ENCODE assay signal across 10 cellular contexts in genomic region chr2:170524828-170525565, GRCh38.
DNase-seq lines count a peak whose midpoint lies in the region; ATAC-seq and TF ChIP-seq lines count a peak whose summit lies in the region.
"Had no signal": no experiment of that assay in that cellular context is flagged by ENCODE, and none has a peak within 500 bp of the region (broad histone marks: within the 10 kb centered on the region; RNA-seq: fewer than 3 reads in every experiment).

No MANE protein-coding gene starts in this region.

- BruUV-seq in Panc1 (replicated peaks; lab: Mats Ljungman, UMichigan): no TSS peak

- peak; percentile 72 for ATAC-seq in GM18511 (IDR thresholded peaks at IDR 0.05; ENCODE audit: unreplicated experiment)
- 0 out of 2 replicates have a peak, but pooled peaks have one; percentile 34 for ATAC-seq in Panc1
- no peak for ATAC-seq in stimulated activated memory B cell treated with anti-CD40 and anti-IgM and Interleukin-4, amounts not matched to agents 10 μg/mL and 1 μg/mL and 100 μg/mL, for 72 hours

- no peaks in the 10 kb centered on the region for H3K36me3 Mint-ChIP-seq in nephron progenitor cell (ENCODE audit: low read depth)
- H3K36me3 Mint-ChIP-seq in stimulated activated memory B cell treated with anti-CD40 and anti-IgM and Interleukin-4, amounts not matched to agents 10 μg/mL and 1 μg/mL and 100 μg/mL, for 72 hours: no peaks in the 10 kb centered on the region

- H3K27ac ChIP-seq in HEK293 (ENCODE audit: extremely low read depth, low read depth, low read length) (no peak overlapping the region), Panc1 (ENCODE audit: low read length) (no peak overlapping the region)

- H3K4me3 ChIP-seq in HEK293 (ENCODE audit: low read depth, low read length) (no peak overlapping the region), Panc1 (ENCODE audit: low read depth in 2 of 2, low read length in 2 of 2) (no peak overlapping the region), H7 (ENCODE audit: insufficient read depth, low read depth, low read length) (no peak overlapping the region)

- peaks cover 30% of the 10 kb centered on the region for H3K4me1 Mint-ChIP-seq in nephron progenitor cell
- no peaks in the 10 kb centered on the region for H3K4me1 Mint-ChIP-seq in stimulated activated memory B cell treated with anti-CD40 and anti-IgM and Interleukin-4, amounts not matched to agents 10 μg/mL and 1 μg/mL and 100 μg/mL, for 72 hours

- no peak overlapping the region for H3K4me3 Mint-ChIP-seq in nephron progenitor cell
- no peak overlapping the region for H3K4me3 Mint-ChIP-seq in stimulated activated memory B cell treated with anti-CD40 and anti-IgM and Interleukin-4, amounts not matched to agents 10 μg/mL and 1 μg/mL and 100 μg/mL, for 72 hours

- peaks cover 5% of the 10 kb centered on the region; the same call in 1 of the 2 replicates for H3K27me3 ChIP-seq in Panc1 (ENCODE audit: control insufficient read depth, insufficient read depth, low read length)
- H3K27me3 ChIP-seq in H7 (ENCODE audit: control insufficient read depth, insufficient read depth, low read length): no peaks in the 10 kb centered on the region

- DNase-seq in Panc1 (ENCODE audit: low read depth, low spot score): no peak
- no peak for DNase-seq in nephron progenitor cell
- DNase-seq in H7: no peak
- DNase-seq in NCI-H2081 treated with DMSO at 0.1 percent for 48 hours (lab: John Stamatoyannopoulos, UW): no peak
- no peak for DNase-seq in head of caudate nucleus
- DNase-seq: DND-41, retina had no signal

- peak overlapping the region; percentile 20 for H3K27ac Mint-ChIP-seq in nephron progenitor cell
- H3K27ac Mint-ChIP-seq in stimulated activated memory B cell treated with anti-CD40 and anti-IgM and Interleukin-4, amounts not matched to agents 10 μg/mL and 1 μg/mL and 100 μg/mL, for 72 hours: no peak overlapping the region

- H3K4me1 ChIP-seq in HEK293 (ENCODE audit: control insufficient read depth, insufficient read depth, low read length) (peaks cover 3% of the 10 kb centered on the region; the same call in 1 of the 2 replicates), Panc1 (ENCODE audit: control insufficient read depth, insufficient read depth, low read length) (peaks cover 2% of the 10 kb centered on the region)

- intact Hi-C loops in Panc1 (cut with micrococcal nuclease; ENCODE audit: unreplicated experiment): no loop called here
- intact Hi-C loops in head of caudate nucleus (cut with DNase I): no loop called here

- H3K27me3 Mint-ChIP-seq in nephron progenitor cell (ENCODE audit: low read depth, poor library complexity): peaks cover 4% of the 10 kb centered on the region
- no peaks in the 10 kb centered on the region for H3K27me3 Mint-ChIP-seq in stimulated activated memory B cell treated with anti-CD40 and anti-IgM and Interleukin-4, amounts not matched to agents 10 μg/mL and 1 μg/mL and 100 μg/mL, for 72 hours

- no peaks in the 10 kb centered on the region for H3K9me3 Mint-ChIP-seq in nephron progenitor cell
- H3K9me3 Mint-ChIP-seq in stimulated activated memory B cell treated with anti-CD40 and anti-IgM and Interleukin-4, amounts not matched to agents 10 μg/mL and 1 μg/mL and 100 μg/mL, for 72 hours: no peaks in the 10 kb centered on the region

- POLR2A ChIA-PET in HEK293 (lab: Yijun Ruan, JAX): interaction anchor here (0.6 kb wide), 1 partner anchor 182 kb away, joined by 7 read pairs; no protein-coding TSS in a partner anchor
- POLR2A ChIA-PET in Panc1 (lab: Charles Lee): interaction anchor here (0.5 kb wide), 1 partner anchor 108 kb away, joined by 5 read pairs; no protein-coding TSS in a partner anchor

- TF ChIP-seq CTCF in HEK293 (tag by site-specific recombination; IDR thresholded peaks at IDR 0.05) (no peak), Panc1 (IDR thresholded peaks at IDR 0.05) (no peak), nephron progenitor cell (IDR thresholded peaks at IDR 0.05) (no peak)

- H3K36me3 ChIP-seq in HEK293 (ENCODE audit: control insufficient read depth in 2 of 2, insufficient read depth in 1 of 2, low read length in 2 of 2) (no peaks in the 10 kb centered on the region), Panc1 (ENCODE audit: control insufficient read depth, insufficient read depth, low read length) (no peaks in the 10 kb centered on the region), H7 (replicated peaks; ENCODE audit: control insufficient read depth, insufficient read depth, low read length) (no peaks in the 10 kb centered on the region)

- CTCF ChIA-PET in HEK293 (lab: Yijun Ruan, JAX) (no interaction called here), Panc1 (lab: Charles Lee) (no interaction called here)

- H3K9me3 ChIP-seq in HEK293 (ENCODE audit: control insufficient read depth, insufficient read depth, low read depth, low read length): no peaks in the 10 kb centered on the region
- H3K9me3 ChIP-seq in Panc1 (ENCODE audit: control insufficient read depth, insufficient read depth, low read depth, low read length): no peaks in the 10 kb centered on the region

- in situ Hi-C loops in Panc1 (cut with HindIII; ENCODE audit: low pct_unique_long_range_greater_than_20kb, low sequenced_read_pairs): no loop called here

TF ChIP-seq in HEK293, 187 proteins besides CTCF, POLR2A, EP300 and RAD21:
- TF ChIP-seq ZBTB1 (tag by site-specific recombination; IDR thresholded peaks at IDR 0.05) (no peak), EGR2 (tag by site-specific recombination; IDR thresholded peaks at IDR 0.05; ENCODE audit: low read depth) (0 out of 2 replicates have a peak, but pooled peaks have one; percentile 8), ZNF366 (tag by site-specific recombination; conservative IDR thresholded peaks at IDR 0.05) (no peak), ZNF701 (tag by site-specific recombination; IDR thresholded peaks at IDR 0.05) (no peak), SP3 (tag by site-specific recombination; IDR thresholded peaks at IDR 0.05) (no peak), ZNF670 (tag by site-specific recombination; IDR thresholded peaks at IDR 0.05; ENCODE audit: low read depth) (no peak), ZNF335 (tag by site-specific recombination; conservative IDR thresholded peaks at IDR 0.05) (0 out of 2 replicates have a peak, but pooled peaks have one; percentile 23), ZFHX2 (tag by site-specific recombination; conservative IDR thresholded peaks at IDR 0.05) (peak; percentile 20; the same call in 1 of the 2 replicates)
TF ChIP-seq in HEK293: peak in this region for 3.
